In the genomic region with DNA sequence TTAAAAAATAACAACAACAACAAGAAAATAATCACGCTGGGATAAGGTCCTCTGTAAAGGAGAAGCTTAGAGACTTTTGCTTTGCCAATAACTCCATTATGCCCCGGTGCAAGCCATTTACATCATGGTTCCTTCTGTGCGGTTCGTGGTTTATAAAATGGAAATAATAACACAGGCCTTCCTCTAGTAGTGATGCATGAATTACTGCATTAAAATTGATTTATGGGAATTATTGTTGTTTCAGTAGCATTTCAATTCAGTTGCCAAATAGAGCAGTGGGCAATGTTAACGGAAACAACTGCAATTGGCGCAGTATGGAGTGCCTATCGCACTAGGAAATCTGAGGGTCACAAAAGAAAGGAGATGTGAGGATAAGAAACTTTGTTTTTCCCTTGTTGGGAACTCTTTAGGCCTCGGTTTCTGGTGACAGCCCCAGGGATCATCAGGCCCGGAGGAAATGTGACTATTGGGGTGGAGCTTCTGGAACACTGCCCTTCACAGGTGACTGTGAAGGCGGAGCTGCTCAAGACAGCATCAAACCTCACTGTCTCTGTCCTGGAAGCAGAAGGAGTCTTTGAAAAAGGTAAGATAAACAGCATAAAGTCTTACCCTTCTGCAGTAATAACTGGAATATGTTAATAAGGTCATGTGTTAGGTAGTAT, we compare ENCODE assay signal across 10 cellular contexts. TPM values are rescaled to one million over a fixed set of nuclear protein-coding genes. Genes with fewer than 3 reads are reported as not detected.
DNase-seq lines count a peak whose midpoint lies in the region; ATAC-seq and TF ChIP-seq lines count a peak whose summit lies in the region.
"Had no signal": no experiment of that assay in that cellular context is flagged by ENCODE, and none has a peak within 500 bp of the region (broad histone marks: within the 10 kb centered on the region; RNA-seq: fewer than 3 reads in every experiment).

No MANE protein-coding gene starts in this region.

- H3K27me3 ChIP-seq in subcutaneous abdominal adipose tissue (ENCODE audit: control insufficient read depth in 5 of 5, insufficient read depth in 4 of 5, low read length in 5 of 5): peaks cover 0 to 6% (median 0%) of the 10 kb centered on the region in 5 donors

- CTCF ChIA-PET in activated CD8-positive, alpha-beta memory T cell treated with anti-CD3 and anti-CD28 coated beads, Interleukin-2, amount 10 ng/mL, durations not matched to agents 7 days and 5 days (lab: Charles Lee): no interaction called here

- no peak for DNase-seq in activated CD8-positive, alpha-beta memory T cell treated with anti-CD3 and anti-CD28 coated beads, Interleukin-2, amount 10 ng/mL, durations not matched to agents 7 days and 5 days
- no peak for DNase-seq in activated CD8-positive, alpha-beta memory T cell treated with anti-CD3 and anti-CD28 coated beads, Interleukin-2, amount 50 U/mL, for 4 hours
- DNase-seq in fibroblast of pulmonary artery (ENCODE audit: low read depth) (no peak), sciatic nerve (ENCODE audit: low spot score) (no peak)
- no peak for DNase-seq in stimulated activated CD4-positive, alpha-beta T cell treated with anti-CD3 and anti-CD28 coated beads, Interleukin-4, amount 100 ng/mL, for 24 hours
- DNase-seq: stimulated activated CD4-positive, alpha-beta T cell treated with anti-CD3 and anti-CD28 coated beads, Interleukin-1b, Interleukin-23, amount 100 ng/mL, for 48 hours had no signal

- H3K36me3 ChIP-seq in subcutaneous abdominal adipose tissue (ENCODE audit: control insufficient read depth in 5 of 5, insufficient read depth in 5 of 5, low read length in 5 of 5): no peaks in the 10 kb centered on the region

- H3K9me3 ChIP-seq in subcutaneous abdominal adipose tissue (ENCODE audit: control insufficient read depth in 5 of 5, low read length in 5 of 5): no peaks in the 10 kb centered on the region

- peaks cover 0 to 34% (median 20%) of the 10 kb centered on the region in 5 donors for H3K4me1 ChIP-seq in subcutaneous abdominal adipose tissue (ENCODE audit: control insufficient read depth in 5 of 5, insufficient read depth in 5 of 5, low read length in 5 of 5)

- H3K36me3 Mint-ChIP-seq in activated CD8-positive, alpha-beta memory T cell treated with anti-CD3 and anti-CD28 coated beads, Interleukin-2, amount 10 ng/mL, durations not matched to agents 7 days and 5 days: peaks cover 9% of the 10 kb centered on the region
- H3K36me3 Mint-ChIP-seq in T-helper 1 cell treated with Interleukin-12 subunit alpha and Interleukin-12 subunit beta and Interleukin-4 antibody, amounts not matched to agents 30 μg/mL and 1 μg/mL, for 36 hours (ENCODE audit: low read depth): peaks cover 32% of the 10 kb centered on the region

- H3K9me3 Mint-ChIP-seq in activated CD8-positive, alpha-beta memory T cell treated with anti-CD3 and anti-CD28 coated beads, Interleukin-2, amount 10 ng/mL, durations not matched to agents 7 days and 5 days (ENCODE audit: low read depth): no peaks in the 10 kb centered on the region
- peaks cover 6% of the 10 kb centered on the region for H3K9me3 Mint-ChIP-seq in T-helper 1 cell treated with Interleukin-12 subunit alpha and Interleukin-12 subunit beta and Interleukin-4 antibody, amounts not matched to agents 30 μg/mL and 1 μg/mL, for 36 hours

- H3K4me3 ChIP-seq in fibroblast of pulmonary artery (replicated peaks; ENCODE audit: low read depth, low read length) (peak overlapping the region; percentile 57), subcutaneous abdominal adipose tissue (ENCODE audit: low read depth in 1 of 5, low read length in 5 of 5) (peak overlapping the region; percentile 62 to 79 (median 75))

- H3K27me3 Mint-ChIP-seq in activated CD8-positive, alpha-beta memory T cell treated with anti-CD3 and anti-CD28 coated beads, Interleukin-2, amount 10 ng/mL, durations not matched to agents 7 days and 5 days: peaks cover 32% of the 10 kb centered on the region
- H3K27me3 Mint-ChIP-seq in T-helper 1 cell treated with Interleukin-12 subunit alpha and Interleukin-12 subunit beta and Interleukin-4 antibody, amounts not matched to agents 30 μg/mL and 1 μg/mL, for 36 hours (ENCODE audit: low read depth): no peaks in the 10 kb centered on the region

- peak overlapping the region; percentile 78 for H3K4me3 Mint-ChIP-seq in activated CD8-positive, alpha-beta memory T cell treated with anti-CD3 and anti-CD28 coated beads, Interleukin-2, amount 10 ng/mL, durations not matched to agents 7 days and 5 days
- H3K4me3 Mint-ChIP-seq in T-helper 1 cell treated with Interleukin-12 subunit alpha and Interleukin-12 subunit beta and Interleukin-4 antibody, amounts not matched to agents 30 μg/mL and 1 μg/mL, for 36 hours: peak overlapping the region; percentile 89

- intact Hi-C loops in sciatic nerve (cut with DNase I): no loop called here

- H3K27ac Mint-ChIP-seq in activated CD8-positive, alpha-beta memory T cell treated with anti-CD3 and anti-CD28 coated beads, Interleukin-2, amount 10 ng/mL, durations not matched to agents 7 days and 5 days: no peak overlapping the region
- peak overlapping the region; percentile 91 for H3K27ac Mint-ChIP-seq in T-helper 1 cell treated with Interleukin-12 subunit alpha and Interleukin-12 subunit beta and Interleukin-4 antibody, amounts not matched to agents 30 μg/mL and 1 μg/mL, for 36 hours

- peak overlapping the region; percentile 71 for H3K27ac ChIP-seq in subcutaneous abdominal adipose tissue (ENCODE audit: low read depth, low read length)
- H3K27ac ChIP-seq: C4-2B had no signal

- H3K4me1 Mint-ChIP-seq in activated CD8-positive, alpha-beta memory T cell treated with anti-CD3 and anti-CD28 coated beads, Interleukin-2, amount 10 ng/mL, durations not matched to agents 7 days and 5 days: peaks cover 23% of the 10 kb centered on the region
- peaks cover 39% of the 10 kb centered on the region for H3K4me1 Mint-ChIP-seq in T-helper 1 cell treated with Interleukin-12 subunit alpha and Interleukin-12 subunit beta and Interleukin-4 antibody, amounts not matched to agents 30 μg/mL and 1 μg/mL, for 36 hours (ENCODE audit: low read depth)

- TF ChIP-seq CTCF in fibroblast of pulmonary artery (IDR thresholded peaks at IDR 0.05; ENCODE audit: low read length, missing control alignments): no peak

- ATAC-seq in activated CD8-positive, alpha-beta memory T cell treated with anti-CD3 and anti-CD28 coated beads, Interleukin-2, amount 10 ng/mL, durations not matched to agents 7 days and 5 days: no peak
- no peak for ATAC-seq in sciatic nerve
- ATAC-seq in GM21367 (IDR thresholded peaks at IDR 0.05; ENCODE audit: unreplicated experiment): no peak

- peak overlapping the region in 2 of 5 donors; percentile 69 to 70 for H3K9ac ChIP-seq in subcutaneous abdominal adipose tissue (ENCODE audit: low read length in 5 of 5)

RNA-seq across cellular contexts. Expression of a gene that starts 1.1 kb away (rescaled TPM):
- 10 to 100 TPM in 1 of 2 experiments, 1 to 10 TPM in 1; 1.7 to 11.2 TPM for total RNA-seq in activated CD8-positive, alpha-beta memory T cell treated with anti-CD3 and anti-CD28 coated beads, Interleukin-2, amount 10 ng/mL, durations not matched to agents 7 days and 5 days
- total RNA-seq in sciatic nerve: 14.8 TPM

RNA-seq across cellular contexts. Expression of a gene that starts 43.3 kb away (rescaled TPM):
- total RNA-seq in activated CD8-positive, alpha-beta memory T cell treated with anti-CD3 and anti-CD28 coated beads, Interleukin-2, amount 10 ng/mL, durations not matched to agents 7 days and 5 days: 1 to 10 TPM; 3.9 to 5.6 TPM
- total RNA-seq in sciatic nerve: 13.6 TPM
